8 cellular contexts compared by ENCODE assay signal in genomic region chr7:101251871-101252659, GRCh38. TPM values are rescaled to one million over a fixed set of nuclear protein-coding genes. Genes with fewer than 3 reads are reported as not detected.
DNase-seq lines count a peak whose midpoint lies in the region; ATAC-seq and TF ChIP-seq lines count a peak whose summit lies in the region.

No MANE protein-coding gene starts in this region.

- peak overlapping the region; percentile 61 for H3K9ac ChIP-seq in parathyroid adenoma

- ATAC-seq in HG02852 (IDR thresholded peaks at IDR 0.05; ENCODE audit: unreplicated experiment) = peak; percentile 98

- H3K79me2 ChIP-seq in parathyroid adenoma = peaks cover 20% of the 10 kb centered on the region

- TF ChIP-seq POLR2A in adrenal gland (IDR thresholded peaks at IDR 0.05) = peak; percentile 15 to 74
- TF ChIP-seq POLR2A in tibial nerve (IDR thresholded peaks at IDR 0.05) = peak in 1 of 2 donors; percentile 43

- peaks cover 8 to 17% of the 10 kb centered on the region in 2 donors for H3K4me1 ChIP-seq in adrenal gland (replicated peaks in 1 of 2)
- peaks cover 6% of the 10 kb centered on the region for H3K4me1 ChIP-seq in parathyroid adenoma
- H3K4me1 ChIP-seq in tibial nerve = peaks cover 0 to 34% (median 14%) of the 10 kb centered on the region in 4 donors

- intact Hi-C loops in adrenal gland (cut with DNase I) (no loop called here), cardiac septum (cut with DNase I) (loop anchor here (5.0 kb wide), 1 partner anchor 35 kb away; the partner anchor contains the start of genes PLOD3 and ZNHIT1)

- H3K9me3 ChIP-seq in adrenal gland (replicated peaks in 1 of 3) (no peaks in the 10 kb centered on the region), parathyroid adenoma (ENCODE audit: control insufficient read depth, low read length) (no peaks in the 10 kb centered on the region), tibial nerve (no peaks in the 10 kb centered on the region)

- H3K27ac ChIP-seq in adrenal gland (peak overlapping the region; percentile 34 to 75 (median 69)), parathyroid adenoma (peak overlapping the region; percentile 50), tibial nerve (peak overlapping the region in 3 of 4 donors; percentile 80 to 84 (median 80))

- H2AFZ ChIP-seq in parathyroid adenoma = peak overlapping the region; percentile 92

- H3K4me3 ChIP-seq in adrenal gland (peak overlapping the region; percentile 58 to 94 (median 68)), parathyroid adenoma (ENCODE audit: low read depth, low read length) (peak overlapping the region; percentile 97), tibial nerve (peak overlapping the region; percentile 53 to 97 (median 84))

- no peaks in the 10 kb centered on the region for H3K27me3 ChIP-seq in adrenal gland
- H3K27me3 ChIP-seq in parathyroid adenoma (ENCODE audit: control insufficient read depth, insufficient read depth, low read length) = no peaks in the 10 kb centered on the region
- H3K27me3 ChIP-seq in tibial nerve = no peaks in the 10 kb centered on the region

- TF ChIP-seq CTCF in GM13976 (IDR thresholded peaks at IDR 0.05; ENCODE audit: borderline replicate concordance, control extremely low read depth, extremely low read depth, insufficient read depth, missing control alignments) (no peak), adrenal gland (IDR thresholded peaks at IDR 0.05) (no peak), parathyroid adenoma (IDR thresholded peaks at IDR 0.05) (no peak), tibial nerve (IDR thresholded peaks at IDR 0.05) (no peak)

- peak overlapping the region; percentile 76 for H3K4me2 ChIP-seq in parathyroid adenoma (ENCODE audit: low read length)

- DNase-seq in GM13976 (ENCODE audit: low spot score) = peak; percentile 98
- peak; percentile 69 for DNase-seq in NCI-H1436 treated with DMSO at 0.1 percent for 48 hours (lab: John Stamatoyannopoulos, UW)
- peak; percentile 98 for DNase-seq in T follicular helper cell (ENCODE audit: low read depth)
- DNase-seq in adrenal gland = peak; percentile 98
- peak; percentile 99 for DNase-seq in cardiac septum (ENCODE audit: low spot score)
- peak; percentile 88 to 93 for DNase-seq in tibial nerve (ENCODE audit: low spot score in 2 of 2)

- no peaks in the 10 kb centered on the region for H3K36me3 ChIP-seq in adrenal gland (replicated peaks in 1 of 2)
- H3K36me3 ChIP-seq in parathyroid adenoma (ENCODE audit: control insufficient read depth, insufficient read depth, low read length) = no peaks in the 10 kb centered on the region
- H3K36me3 ChIP-seq in tibial nerve = peaks cover 0 to 33% (median 0%) of the 10 kb centered on the region in 3 donors

- WGBS in adrenal gland, 4 donors = 0 to 1% (median 0%) methylated on average over 44 to 55 of the region's 55 CpGs
- 1% methylated on average over 41 to 55 of the region's 55 CpGs for WGBS in tibial nerve, 2 donors

- peak in 1 of 2 donors; percentile 79 for TF ChIP-seq EP300 in tibial nerve (IDR thresholded peaks at IDR 0.05)

- in situ Hi-C loops in GM13976 (cut with MboI; ENCODE audit: low sequenced_read_pairs, unreplicated experiment) = no loop called here

RNA-seq across cellular contexts. Expression of gene FIS1, which starts 7.2 kb away (rescaled TPM):
- 100 to 1,000 TPM; 216 to 439 (median 286) TPM for total RNA-seq in adrenal gland
- polyA plus RNA-seq in adrenal gland = 100 to 1,000 TPM; 158 to 230 (median 168) TPM
- 284 TPM for total RNA-seq in cardiac septum
- 100 to 1,000 TPM; 235 to 371 (median 348) TPM for total RNA-seq in tibial nerve

RNA-seq across cellular contexts. Expression of gene CLDN15, which starts 14.5 kb away (rescaled TPM):
- total RNA-seq in adrenal gland (1 to 10 TPM; 2.0 to 7.8 (median 3.5) TPM), cardiac septum (2.6 TPM), tibial nerve (10 to 100 TPM; 12.0 to 34.8 (median 25.6) TPM)
- 10 to 100 TPM in 1 of 3 donors, 1 to 10 TPM in 1, under 1 TPM in 1; 0.70 to 10.9 (median 6.5) TPM for polyA plus RNA-seq in adrenal gland

RNA-seq across cellular contexts. Expression of gene ZNHIT1, which starts 34.1 kb away (rescaled TPM):
- 100 to 1,000 TPM in 3 of 8 donors, 10 to 100 TPM in 5; 69.0 to 133 (median 92.2) TPM for total RNA-seq in adrenal gland
- 100 to 1,000 TPM in 2 of 3 donors, 10 to 100 TPM in 1; 34.7 to 228 (median 177) TPM for polyA plus RNA-seq in adrenal gland
- total RNA-seq in cardiac septum = 50.1 TPM
- 100 to 1,000 TPM in 2 of 4 donors, 10 to 100 TPM in 2; 90.5 to 113 (median 99.3) TPM for total RNA-seq in tibial nerve

RNA-seq across cellular contexts. Expression of gene PLOD3, which starts 34.7 kb away (rescaled TPM):
- 10 to 100 TPM; 29.1 to 62.2 (median 51.4) TPM for total RNA-seq in adrenal gland
- 10 to 100 TPM; 35.4 to 59.8 (median 54.4) TPM for polyA plus RNA-seq in adrenal gland
- 43.9 TPM for total RNA-seq in cardiac septum
- 10 to 100 TPM; 42.8 to 82.2 (median 57.8) TPM for total RNA-seq in tibial nerve

RNA-seq across cellular contexts. Expression of gene MOGAT3, which starts 51.2 kb away (rescaled TPM):
- total RNA-seq in adrenal gland (not detected), cardiac septum (not detected), tibial nerve (not detected)
- not detected for polyA plus RNA-seq in adrenal gland

Comparison
In these comparisons a context has a peak if more than half of its experiments do, and no peak if none do; other contexts are left out.
1. Peak in every context shown above with its lines: DNase-seq, ATAC-seq, H3K4me3 ChIP-seq and H3K27ac ChIP-seq.